Comparison of ENCODE assay signal across 13 cellular contexts in genomic region chr15:101174152-101174920, GRCh38.
A peak's percentile ranks its signal among the peaks of the same experiment; 100 is the strongest.
DNase-seq lines count a peak whose midpoint lies in the region; ATAC-seq and TF ChIP-seq lines count a peak whose summit lies in the region.
"Had no signal": no experiment of that assay in that cellular context is flagged by ENCODE, and none has a peak within 500 bp of the region (broad histone marks: within the 10 kb centered on the region; RNA-seq: fewer than 3 reads in every experiment).

No MANE protein-coding gene starts in this region.

- H3K23ac ChIP-seq in IMR-90 (ENCODE audit: low read depth, low read length) (peak overlapping the region; percentile 20; the same call in 1 of the 2 replicates), trophoblast cell (ENCODE audit: low read length) (no peak overlapping the region)

- dilution Hi-C loops in IMR-90 (cut with HindIII; ENCODE audit: low sequenced_read_pairs, unreplicated experiment): no loop called here

- H4K5ac ChIP-seq in IMR-90 (ENCODE audit: low read depth, low read length): peak overlapping the region; percentile 22; the same call in 1 of the 2 replicates

- H3K4me3 ChIP-seq in IMR-90 (ENCODE audit: insufficient read depth, low read depth, low read length): no peak overlapping the region
- peak overlapping the region; percentile 52 for H3K4me3 ChIP-seq in trophoblast cell (ENCODE audit: low read depth, low read length)
- H3K4me3 ChIP-seq: A549 had no signal

- no peak overlapping the region for H3K27ac Mint-ChIP-seq in activated CD4-positive, alpha-beta T cell treated with anti-CD3 and anti-CD28 coated beads for 36 hours
- peak overlapping the region; percentile 82 for H3K27ac Mint-ChIP-seq in dendritic cell treated with granulocyte-macrophage colony-stimulating factor and Interleukin-4, amounts not matched to agents 40 ng/mL and 50 ng/mL, for 4 days
- H3K27ac Mint-ChIP-seq: activated T-cell treated with anti-CD3 and anti-CD28 coated beads, Interleukin-2, amount 50 U/mL, for 72 hours had no signal

- no peak for ATAC-seq in activated CD4-positive, alpha-beta T cell treated with anti-CD3 and anti-CD28 coated beads for 36 hours
- ATAC-seq in IMR-90 (ENCODE audit: low read depth) (no peak), GM21526 (IDR thresholded peaks at IDR 0.05; ENCODE audit: low FRiP score, unreplicated experiment) (no peak)
- ATAC-seq: A549, SK-N-SH treated with all-trans-retinoic acid at 6 μM for 48 hours had no signal

- H3K79me1 ChIP-seq in IMR-90 (ENCODE audit: low read depth in 1 of 2, low read length in 2 of 2): peaks cover 33 to 72% of the 10 kb centered on the region in 2 experiments
- peaks cover 2% of the 10 kb centered on the region for H3K79me1 ChIP-seq in trophoblast cell (ENCODE audit: low read length)

- WGBS in IMR-90 (ENCODE audit: extremely low coverage in 2 of 2, insufficient read length in 1 of 2), 2 experiments: 95% methylated on average over 7 of the region's 29 CpGs; no CpG with 5 or more reads in 1 of the 2 experiments
- WGBS in trophoblast cell (ENCODE audit: extremely low coverage, insufficient coverage, insufficient read length): no CpG with 5 or more reads among the region's 29 CpGs

- H2BK20ac ChIP-seq in IMR-90 (ENCODE audit: low read depth, low read length): no peak overlapping the region

- H2BK12ac ChIP-seq in trophoblast cell (ENCODE audit: low read length): no peak overlapping the region

- H3K4me3 Mint-ChIP-seq in activated CD4-positive, alpha-beta T cell treated with anti-CD3 and anti-CD28 coated beads for 36 hours: no peak overlapping the region
- H3K4me3 Mint-ChIP-seq in dendritic cell treated with granulocyte-macrophage colony-stimulating factor and Interleukin-4, amounts not matched to agents 40 ng/mL and 50 ng/mL, for 4 days: peak overlapping the region; percentile 27
- H3K4me3 Mint-ChIP-seq: activated T-cell treated with anti-CD3 and anti-CD28 coated beads, Interleukin-2, amount 50 U/mL, for 72 hours had no signal

- no peak for TF ChIP-seq CTCF in IMR-90 (conservative IDR thresholded peaks at IDR 0.05; ENCODE audit: low read depth, low read length)

- H3K9me3 ChIP-seq in IMR-90 (ENCODE audit: control insufficient read depth, insufficient read depth, low read length) (peaks cover 3% of the 10 kb centered on the region), trophoblast cell (ENCODE audit: insufficient read depth, low read depth, low read length) (peaks cover 8% of the 10 kb centered on the region)
- H3K9me3 ChIP-seq: A549 had no signal

- peaks cover 7% of the 10 kb centered on the region for H4K20me1 ChIP-seq in IMR-90 (ENCODE audit: insufficient read depth, low read length)

- H3K27me3 ChIP-seq in IMR-90 (ENCODE audit: control insufficient read depth, insufficient read depth, low read length): no peaks in the 10 kb centered on the region
- no peaks in the 10 kb centered on the region for H3K27me3 ChIP-seq in trophoblast cell (ENCODE audit: insufficient read depth, low read length)

- H3K4me1 ChIP-seq in IMR-90 (ENCODE audit: control insufficient read depth, insufficient read depth, low read length) (peaks cover 41% of the 10 kb centered on the region), trophoblast cell (ENCODE audit: control insufficient read depth in 1 of 2, insufficient read depth in 2 of 2, low read length in 2 of 2) (peaks cover 3 to 7% of the 10 kb centered on the region in 2 experiments)

- H3K36me3 ChIP-seq in IMR-90 (ENCODE audit: control insufficient read depth, insufficient read depth, low read length) (peaks cover 40% of the 10 kb centered on the region), trophoblast cell (ENCODE audit: control insufficient read depth in 1 of 2, insufficient read depth in 2 of 2, low read length in 2 of 2) (peaks cover 16 to 23% of the 10 kb centered on the region in 2 experiments)

- H3K9me1 ChIP-seq in IMR-90 (ENCODE audit: insufficient read depth, low read length): peaks cover 33% of the 10 kb centered on the region

- no TSS peak for BruUV-seq in IMR-90 (replicated peaks; lab: Mats Ljungman, UMichigan)

- peaks cover 15% of the 10 kb centered on the region for H3K4me1 Mint-ChIP-seq in activated CD4-positive, alpha-beta T cell treated with anti-CD3 and anti-CD28 coated beads for 36 hours
- H3K4me1 Mint-ChIP-seq in dendritic cell treated with granulocyte-macrophage colony-stimulating factor and Interleukin-4, amounts not matched to agents 40 ng/mL and 50 ng/mL, for 4 days (ENCODE audit: low read depth): peaks cover 81% of the 10 kb centered on the region

- H3K9me3 Mint-ChIP-seq in activated CD4-positive, alpha-beta T cell treated with anti-CD3 and anti-CD28 coated beads for 36 hours (ENCODE audit: low read depth): no peaks in the 10 kb centered on the region
- H3K9me3 Mint-ChIP-seq in dendritic cell treated with granulocyte-macrophage colony-stimulating factor and Interleukin-4, amounts not matched to agents 40 ng/mL and 50 ng/mL, for 4 days: no peaks in the 10 kb centered on the region
- H3K9me3 Mint-ChIP-seq: activated T-cell treated with anti-CD3 and anti-CD28 coated beads, Interleukin-2, amount 50 U/mL, for 72 hours had no signal

- H4K12ac ChIP-seq in trophoblast cell (ENCODE audit: low read depth, low read length): no peak overlapping the region

- H3K56ac ChIP-seq in IMR-90 (ENCODE audit: extremely low read depth, insufficient read depth, low read length): no peak overlapping the region

- in situ Hi-C loops in IMR-90 (cut with MboI; ENCODE audit: low sequenced_read_pairs): no loop called here

- H3K14ac ChIP-seq in IMR-90 (replicated peaks; ENCODE audit: low read depth, low read length): peak overlapping the region; percentile 44; the same call in 1 of the 2 replicates
- no peak overlapping the region for H3K14ac ChIP-seq in trophoblast cell (ENCODE audit: low read length)

- H3K27me3 Mint-ChIP-seq in activated CD4-positive, alpha-beta T cell treated with anti-CD3 and anti-CD28 coated beads for 36 hours: no peaks in the 10 kb centered on the region
- H3K27me3 Mint-ChIP-seq in dendritic cell treated with granulocyte-macrophage colony-stimulating factor and Interleukin-4, amounts not matched to agents 40 ng/mL and 50 ng/mL, for 4 days: no peaks in the 10 kb centered on the region

- peaks cover 1% of the 10 kb centered on the region for H3K79me2 ChIP-seq in trophoblast cell (ENCODE audit: control insufficient read depth, insufficient read depth, low read length, poor library complexity)

- H2AK5ac ChIP-seq in IMR-90 (ENCODE audit: low read depth, low read length) (peak overlapping the region; percentile 71; the same call in 1 of the 2 replicates), trophoblast cell (ENCODE audit: low read length) (no peak overlapping the region)

- H2BK120ac ChIP-seq in IMR-90 (ENCODE audit: low read depth, low read length) (no peak overlapping the region), trophoblast cell (ENCODE audit: insufficient read depth, low read length, poor library complexity) (no peak overlapping the region)

- H3K18ac ChIP-seq in IMR-90 (ENCODE audit: low read depth, low read length) (no peak overlapping the region), trophoblast cell (ENCODE audit: low read length) (no peak overlapping the region)

- CTCF ChIA-PET in activated CD4-positive, alpha-beta T cell treated with anti-CD3 and anti-CD28 coated beads for 36 hours (lab: Charles Lee): no interaction called here
- CTCF ChIA-PET in IMR-90 (lab: Yijun Ruan, JAX): no interaction called here

- H4K91ac ChIP-seq in IMR-90 (ENCODE audit: insufficient read depth, low read depth, low read length): no peak overlapping the region; the same call in 1 of the 2 replicates
- no peak overlapping the region for H4K91ac ChIP-seq in trophoblast cell (ENCODE audit: low read depth, low read length)

- no peak overlapping the region for H2BK15ac ChIP-seq in IMR-90 (ENCODE audit: low read depth, low read length)

- no peak for TF ChIP-seq POLR2A in IMR-90 (IDR thresholded peaks at IDR 0.05; ENCODE audit: low read depth, low read length)

- POLR2A ChIA-PET in activated CD4-positive, alpha-beta T cell treated with anti-CD3 and anti-CD28 coated beads for 36 hours (lab: Charles Lee): interaction anchor here (0.6 kb wide), 1 partner anchor 49 kb away, joined by 5 read pairs; no protein-coding TSS in a partner anchor
- POLR2A ChIA-PET in IMR-90 (lab: Charles Lee; ENCODE audit: unreplicated experiment): no interaction called here

- intact Hi-C loops in activated CD4-positive, alpha-beta T cell treated with anti-CD3 and anti-CD28 coated beads for 36 hours (cut with DNase I, micrococcal nuclease): no loop called here
- intact Hi-C loops in IMR-90 (cut with micrococcal nuclease): no loop called here
- intact Hi-C loops in dendritic cell treated with granulocyte-macrophage colony-stimulating factor and Interleukin-4, amounts not matched to agents 40 ng/mL and 50 ng/mL, for 4 days (cut with micrococcal nuclease): no loop called here

- H2AK9ac ChIP-seq in IMR-90 (replicated peaks; ENCODE audit: low read depth, low read length, poor library complexity): no peak overlapping the region

- peak overlapping the region; percentile 61 for H3K4ac ChIP-seq in IMR-90 (ENCODE audit: low read depth, low read length)
- no peak overlapping the region for H3K4ac ChIP-seq in trophoblast cell (ENCODE audit: low read depth, low read length)

- H3K4me2 ChIP-seq in IMR-90 (ENCODE audit: low read depth, low read length) (no peak overlapping the region), trophoblast cell (ENCODE audit: low read length) (no peak overlapping the region)
- H3K4me2 ChIP-seq: A549 had no signal

- H3K36me3 Mint-ChIP-seq in activated CD4-positive, alpha-beta T cell treated with anti-CD3 and anti-CD28 coated beads for 36 hours (ENCODE audit: low read depth): peaks cover 45% of the 10 kb centered on the region
- peaks cover 33% of the 10 kb centered on the region for H3K36me3 Mint-ChIP-seq in dendritic cell treated with granulocyte-macrophage colony-stimulating factor and Interleukin-4, amounts not matched to agents 40 ng/mL and 50 ng/mL, for 4 days (ENCODE audit: low read depth)

- peak overlapping the region; percentile 16 for H2BK5ac ChIP-seq in IMR-90 (ENCODE audit: low read depth, low read length, poor library complexity, severe bottlenecking)
- no peak overlapping the region for H2BK5ac ChIP-seq in trophoblast cell (ENCODE audit: low read depth, low read length, poor library complexity)

- no peak for TF ChIP-seq RAD21 in IMR-90 (IDR thresholded peaks at IDR 0.05; ENCODE audit: low read length)

- peak overlapping the region; percentile 14 for H2AFZ ChIP-seq in IMR-90 (replicated peaks; ENCODE audit: low read length, poor library complexity)
- no peak overlapping the region for H2AFZ ChIP-seq in trophoblast cell (ENCODE audit: insufficient read depth, low read length, poor library complexity)

- DNase-seq in activated CD4-positive, alpha-beta T cell treated with anti-CD3 and anti-CD28 coated beads for 36 hours: peak; percentile 4
- no peak for DNase-seq in activated CD4-positive, alpha-beta T cell treated with anti-CD3 and anti-CD28 coated beads for 1 hour
- no peak for DNase-seq in IMR-90
- no peak for DNase-seq in trophoblast cell
- no peak for DNase-seq in DMS114 treated with DMSO at 0.1 percent for 48 hours (lab: John Stamatoyannopoulos, UW; ENCODE audit: unreplicated experiment)
- DNase-seq in KG1 (lab: John Stamatoyannopoulos, UW): no peak
- DNase-seq: activated T-cell treated with anti-CD3 and anti-CD28 coated beads, Interleukin-2, amount 50 U/mL, for 72 hours; NCI-H1092; NCI-H2227 treated with DMSO at 0.1 percent for 48 hours had no signal

- H3K27ac ChIP-seq in IMR-90 (ENCODE audit: insufficient read depth, low read length) (no peak overlapping the region), trophoblast cell (ENCODE audit: low read depth, low read length) (no peak overlapping the region)
- H3K27ac ChIP-seq: A549 had no signal

- peak overlapping the region in 1 of 2 experiments; percentile 62; a peak in 1 of 4 replicates for H4K8ac ChIP-seq in IMR-90 (ENCODE audit: low read depth in 2 of 2, low read length in 2 of 2)
- H4K8ac ChIP-seq in trophoblast cell (ENCODE audit: low read depth, low read length): no peak overlapping the region

- H3K9ac ChIP-seq in IMR-90 (ENCODE audit: low read depth, low read length): no peak overlapping the region
- no peak overlapping the region for H3K9ac ChIP-seq in trophoblast cell (ENCODE audit: low read length)
